Comparison of ENCODE assay signal across 8 cellular contexts in the genomic region with DNA sequence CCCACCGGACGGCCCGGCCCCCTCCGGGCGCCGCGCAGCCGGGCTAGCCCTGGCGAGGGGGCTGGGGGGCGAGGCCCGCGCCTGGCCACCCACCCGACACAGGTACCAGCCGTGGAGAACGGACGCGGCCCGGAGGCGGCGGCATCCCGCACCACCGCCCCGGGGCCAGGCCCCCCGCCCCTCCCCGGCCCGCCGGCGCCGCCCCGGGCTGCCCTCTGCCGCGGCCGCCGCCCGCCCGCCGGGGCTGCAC. TPM values are rescaled to one million over a fixed set of nuclear protein-coding genes. Genes with fewer than 3 reads are reported as not detected.
DNase-seq lines count a peak whose midpoint lies in the region; ATAC-seq and TF ChIP-seq lines count a peak whose summit lies in the region.

No MANE protein-coding gene starts in this region.

- H3K36me3 ChIP-seq in breast epithelium = no peaks in the 10 kb centered on the region
- no peaks in the 10 kb centered on the region for H3K36me3 ChIP-seq in neutrophil

- H3K9me3 ChIP-seq in breast epithelium (no peaks in the 10 kb centered on the region), neutrophil (no peaks in the 10 kb centered on the region)

- ATAC-seq in GM19043 (IDR thresholded peaks at IDR 0.05; ENCODE audit: low read depth, unreplicated experiment) (peak; percentile 8), HG03108 (IDR thresholded peaks at IDR 0.05; ENCODE audit: unreplicated experiment) (peak; percentile 12)

- H3K4me1 ChIP-seq in breast epithelium (peaks cover 0 to 14% of the 10 kb centered on the region in 2 donors), neutrophil (ENCODE audit: control insufficient read depth in 1 of 2, insufficient read depth in 1 of 2, low read depth in 1 of 2, low read length in 1 of 2) (peaks cover 42 to 45% of the 10 kb centered on the region in 2 experiments)

- no peaks in the 10 kb centered on the region for H3K27me3 Mint-ChIP-seq in T-helper 2 cell treated with Interferon-gamma antibody and Interleukin-4, amounts not matched to agents 5 μg/mL and 100 μg/mL, for 36 hours (ENCODE audit: low read depth)

- H3K27me3 ChIP-seq in breast epithelium (no peaks in the 10 kb centered on the region), neutrophil (no peaks in the 10 kb centered on the region)

- no peaks in the 10 kb centered on the region for H3K9me3 Mint-ChIP-seq in T-helper 2 cell treated with Interferon-gamma antibody and Interleukin-4, amounts not matched to agents 5 μg/mL and 100 μg/mL, for 36 hours

- H3K4me1 Mint-ChIP-seq in T-helper 2 cell treated with Interferon-gamma antibody and Interleukin-4, amounts not matched to agents 5 μg/mL and 100 μg/mL, for 36 hours (ENCODE audit: low read depth) = peaks cover 44% of the 10 kb centered on the region

- no peak overlapping the region for H3K4me3 Mint-ChIP-seq in T-helper 2 cell treated with Interferon-gamma antibody and Interleukin-4, amounts not matched to agents 5 μg/mL and 100 μg/mL, for 36 hours

- TF ChIP-seq CTCF in breast epithelium (IDR thresholded peaks at IDR 0.05) (no peak), neutrophil (IDR thresholded peaks at IDR 0.05) (no peak)

- H3K27ac ChIP-seq in breast epithelium (peak overlapping the region; percentile 95 to 99), neutrophil (peak overlapping the region; percentile 93)

- H3K4me3 ChIP-seq in breast epithelium (peak overlapping the region; percentile 84 to 89 (median 86)), neutrophil (ENCODE audit: low read depth in 1 of 2, low read length in 1 of 2) (peak overlapping the region; percentile 68 to 84)

- TF ChIP-seq POLR2A in breast epithelium (IDR thresholded peaks at IDR 0.05) = no peak

- intact Hi-C loops in breast epithelium (cut with DNase I; ENCODE audit: low total_unique reads) = no loop called here

- DNase-seq in breast epithelium (ENCODE audit: low spot score in 2 of 2) (no peak), activated T-cell treated with anti-CD3 and anti-CD28 coated beads for 4 hours (no peak), NCI-H128 (lab: John Stamatoyannopoulos, UW; ENCODE audit: unreplicated experiment) (no peak)
- DNase-seq in stimulated activated CD4-positive, alpha-beta T cell treated with anti-CD3 and anti-CD28 coated beads, Interleukin-2, amount 100 ng/mL, for 48 hours = no peak
- no peak for DNase-seq in T-helper 2 cell treated with Interferon-gamma antibody and Interleukin-4, amounts not matched to agents 5 μg/mL and 100 μg/mL, for 36 hours (ENCODE audit: low spot score)

- no peak overlapping the region for H3K27ac Mint-ChIP-seq in T-helper 2 cell treated with Interferon-gamma antibody and Interleukin-4, amounts not matched to agents 5 μg/mL and 100 μg/mL, for 36 hours

- peaks cover 58% of the 10 kb centered on the region for H3K36me3 Mint-ChIP-seq in T-helper 2 cell treated with Interferon-gamma antibody and Interleukin-4, amounts not matched to agents 5 μg/mL and 100 μg/mL, for 36 hours (ENCODE audit: low read depth)

RNA-seq across cellular contexts. Expression of a gene that starts 0.4 kb away (rescaled TPM):
- total RNA-seq in breast epithelium = 10 to 100 TPM; 33.4 to 49.0 (median 37.0) TPM
